Comparison of ENCODE assay signal across 19 cellular contexts in genomic region chr9:16716631-16717030, GRCh38.
A peak's percentile ranks its signal among the peaks of the same experiment; 100 is the strongest.
DNase-seq lines count a peak whose midpoint lies in the region; ATAC-seq, FAIRE-seq and TF ChIP-seq lines count a peak whose summit lies in the region.
"Had no signal": no experiment of that assay in that cellular context is flagged by ENCODE, and none has a peak within 500 bp of the region (broad histone marks: within the 10 kb centered on the region; RNA-seq: fewer than 3 reads in every experiment).

No MANE protein-coding gene starts in this region.

- TF ChIP-seq CTCF in A549 (IDR thresholded peaks at IDR 0.05) = no peak
- TF ChIP-seq CTCF in GM23338 (conservative IDR thresholded peaks at IDR 0.05; ENCODE audit: low read depth in 2 of 2) = no peak
- no peak for TF ChIP-seq CTCF in H1 (IDR thresholded peaks at IDR 0.05; ENCODE audit: control extremely low read depth in 1 of 3, insufficient read depth in 1 of 3, low read depth in 1 of 3, low read length in 3 of 3)
- no peak for TF ChIP-seq CTCF in osteoblast (IDR thresholded peaks at IDR 0.05; ENCODE audit: extremely low read depth, low read depth, low read length)
- no peak for TF ChIP-seq CTCF in sigmoid colon (IDR thresholded peaks at IDR 0.05)
- TF ChIP-seq CTCF in GM10248 (IDR thresholded peaks at IDR 0.05; ENCODE audit: control extremely low read depth, extremely low read depth, low read depth, missing control alignments) = no peak

- H2BK15ac ChIP-seq in H1 (ENCODE audit: low read length) = no peak overlapping the region

- no peak overlapping the region for H3K4me3 Mint-ChIP-seq in GM23338
- H3K4me3 Mint-ChIP-seq: CD4-positive, alpha-beta memory T cell; HFFc6 had no signal

- no peak overlapping the region for H4K8ac ChIP-seq in H1 (ENCODE audit: extremely low read depth, insufficient read depth, low read length)

- DNase-seq in A549 (ENCODE audit: low read depth in 1 of 2, low spot score in 1 of 2) (no peak), GM23338 (ENCODE audit: low spot score) (no peak), H1 (ENCODE audit: low read depth in 1 of 2, low spot score in 2 of 2) (no peak), osteoblast (ENCODE audit: insufficient read length, low spot score, missing footprints) (no peak), sigmoid colon (no peak), H7 (no peak), GM10248 (ENCODE audit: extremely low spot score) (no peak)
- DNase-seq: 8988T; C1 segment of cervical spinal cord; Calu3; CD4-positive, alpha-beta memory T cell; COR-L47; DMS53; DMS79 treated with DMSO at 0.1 percent for 48 hours; GOT3; HFFc6 had no signal

- H3K27me3 ChIP-seq in GM23338 (ENCODE audit: insufficient read depth) (no peaks in the 10 kb centered on the region), H1 (replicated peaks in 1 of 4; ENCODE audit: control insufficient read depth in 3 of 4, extremely low read depth in 1 of 4, insufficient read depth in 3 of 4, low read length in 3 of 4) (no peaks in the 10 kb centered on the region), osteoblast (ENCODE audit: insufficient read depth, low read length) (no peaks in the 10 kb centered on the region), sigmoid colon (no peaks in the 10 kb centered on the region), H7 (ENCODE audit: control insufficient read depth, insufficient read depth, low read length) (no peaks in the 10 kb centered on the region)

- intact Hi-C loops in sigmoid colon (cut with DNase I) = no loop called here

- no peak overlapping the region for H2AFZ ChIP-seq in GM23338
- H2AFZ ChIP-seq in H1 (ENCODE audit: low read length) = no peak overlapping the region
- H2AFZ ChIP-seq in osteoblast (ENCODE audit: low read length) = no peak overlapping the region

- ATAC-seq in A549 = no peak
- ATAC-seq in GM23338 = no peak

- H3K9me2 ChIP-seq in GM23338 (ENCODE audit: insufficient read depth) = no peaks in the 10 kb centered on the region

- no peak overlapping the region for H3K56ac ChIP-seq in H1 (replicated peaks; ENCODE audit: insufficient read length, low read depth, low read length)

- no peak for TF ChIP-seq RAD21 in A549 (conservative IDR thresholded peaks at IDR 0.05 in 1 of 2, IDR thresholded peaks at IDR 0.05 in 1 of 2)
- TF ChIP-seq RAD21 in H1 (IDR thresholded peaks at IDR 0.05 in 1 of 2, conservative IDR thresholded peaks at IDR 0.05 in 1 of 2; ENCODE audit: low read depth in 2 of 2, low read length in 2 of 2) = no peak

- peaks cover 43% of the 10 kb centered on the region for H3K4me1 ChIP-seq in A549
- H3K4me1 ChIP-seq in GM23338 (ENCODE audit: insufficient read depth) = peaks cover 84% of the 10 kb centered on the region
- peaks cover 0 to 42% (median 16%) of the 10 kb centered on the region in 4 experiments; a peak in 6 of 7 replicates for H3K4me1 ChIP-seq in H1 (replicated peaks in 1 of 4; ENCODE audit: control insufficient read depth in 3 of 4, insufficient read depth in 4 of 4, low read length in 3 of 4)
- peaks cover 62% of the 10 kb centered on the region for H3K4me1 ChIP-seq in osteoblast (ENCODE audit: insufficient read depth, low read length)
- H3K4me1 ChIP-seq in sigmoid colon = peaks cover 0 to 82% (median 39%) of the 10 kb centered on the region in 4 donors

- no peaks in the 10 kb centered on the region for H3K23me2 ChIP-seq in H1 (ENCODE audit: low read depth, low read length)

- 0 out of 2 replicates have a peak, but pooled peaks cover 3% of the 10 kb centered on the region for H3K79me2 ChIP-seq in GM23338 (replicated peaks; ENCODE audit: insufficient read depth)
- peaks cover 0 to 27% of the 10 kb centered on the region in 2 experiments; a peak in 2 of 4 replicates for H3K79me2 ChIP-seq in H1 (ENCODE audit: control insufficient read depth in 1 of 2, insufficient read depth in 2 of 2, low read length in 2 of 2)
- H3K79me2 ChIP-seq in osteoblast (ENCODE audit: insufficient read depth, low read length) = peaks cover 24% of the 10 kb centered on the region

- no peak overlapping the region for H3K27ac ChIP-seq in A549
- H3K27ac ChIP-seq in GM23338 (ENCODE audit: low read depth) = no peak overlapping the region
- H3K27ac ChIP-seq in H1 (ENCODE audit: low read depth, low read length) = no peak overlapping the region
- H3K27ac ChIP-seq in osteoblast (ENCODE audit: low read depth, low read length) = peak overlapping the region; percentile 66
- H3K27ac ChIP-seq in sigmoid colon = no peak overlapping the region

- TF ChIP-seq POLR2A in A549 (IDR thresholded peaks at IDR 0.05; ENCODE audit: low read length) (no peak), H1 (IDR thresholded peaks at IDR 0.05; ENCODE audit: control extremely low read depth in 1 of 2, low read depth in 2 of 2, low read length in 2 of 2) (no peak), sigmoid colon (IDR thresholded peaks at IDR 0.05) (no peak)

- no peak overlapping the region for H2AK5ac ChIP-seq in H1 (ENCODE audit: low read depth, low read length)

- H3K4me1 Mint-ChIP-seq in GM23338 = peaks cover 91% of the 10 kb centered on the region
- H3K4me1 Mint-ChIP-seq: CD4-positive, alpha-beta memory T cell had no signal

- H3K23ac ChIP-seq in H1 (ENCODE audit: insufficient read length) = no peak overlapping the region

- H2BK120ac ChIP-seq in H1 (replicated peaks; ENCODE audit: low read depth, low read length) = no peak overlapping the region

- no peaks in the 10 kb centered on the region for H3K79me1 ChIP-seq in H1 (ENCODE audit: low read depth, low read length)

- H3K27me3 Mint-ChIP-seq in GM23338 (ENCODE audit: insufficient read depth, low read depth, poor library complexity) = peaks cover 1% of the 10 kb centered on the region
- H3K27me3 Mint-ChIP-seq: CD4-positive, alpha-beta memory T cell had no signal

- H3K9ac ChIP-seq in H1 (replicated peaks in 1 of 4; ENCODE audit: extremely low read depth in 1 of 4, low read depth in 3 of 4, low read length in 3 of 4) = no peak overlapping the region

- H3K14ac ChIP-seq in H1 (ENCODE audit: insufficient read length) = no peak overlapping the region

- POLR2A ChIA-PET in A549 (lab: Yijun Ruan, JAX) (no interaction called here), H1 (lab: Charles Lee; ENCODE audit: partially characterized antibody) (interaction anchor here (1.7 kb wide), 1 partner anchor 11 kb away, joined by 3 read pairs; no protein-coding TSS in a partner anchor), GM10248 (lab: Yijun Ruan, JAX) (no interaction called here)

- no peaks in the 10 kb centered on the region for H3K36me3 Mint-ChIP-seq in GM23338 (ENCODE audit: low read depth)
- H3K36me3 Mint-ChIP-seq: CD4-positive, alpha-beta memory T cell had no signal

- CTCF ChIA-PET in A549 (lab: Yijun Ruan, JAX) = no interaction called here
- CTCF ChIA-PET in H1 (lab: Charles Lee; ENCODE audit: partially characterized antibody) = interaction anchor here (1.0 kb wide), 1 partner anchor 8 kb away, joined by 3 read pairs; no protein-coding TSS in a partner anchor
- CTCF ChIA-PET in GM10248 (lab: Yijun Ruan, JAX) = no interaction called here

- WGBS in A549 (ENCODE audit: missing lambda C conversion rate) = 86% methylated on average over 6 of the region's 6 CpGs
- 91% methylated on average over 6 of the region's 6 CpGs; no CpG with 5 or more reads in 1 of the 2 experiments for WGBS in H1 (ENCODE audit: extremely low coverage in 1 of 2, insufficient coverage in 1 of 2, insufficient read length in 1 of 2, insufficient replicate concordance in 2 of 2, low coverage in 1 of 2, low lambda C conversion rate in 2 of 2, missing lambda C conversion rate in 1 of 2), 2 experiments
- 91 to 95% methylated on average over 6 of the region's 6 CpGs for WGBS in sigmoid colon, 2 donors

- no peak overlapping the region for H2BK5ac ChIP-seq in H1 (ENCODE audit: low read depth, low read length)

- H4K91ac ChIP-seq in H1 (replicated peaks; ENCODE audit: insufficient read length, low read length) = no peak overlapping the region

- H2BK12ac ChIP-seq in H1 (ENCODE audit: low read depth, low read length) = no peak overlapping the region

- TF ChIP-seq EP300 in A549 (IDR thresholded peaks at IDR 0.05) (no peak), H1 (IDR thresholded peaks at IDR 0.05; ENCODE audit: borderline replicate concordance in 1 of 2, low read depth in 2 of 2, low read length in 2 of 2) (no peak), sigmoid colon (IDR thresholded peaks at IDR 0.05) (no peak)

- no peak overlapping the region for H3K4ac ChIP-seq in H1 (replicated peaks; ENCODE audit: insufficient read length, low read depth, low read length)

- H3K36me3 ChIP-seq in GM23338 (ENCODE audit: insufficient read depth) (no peaks in the 10 kb centered on the region), H1 (ENCODE audit: control insufficient read depth in 2 of 4, insufficient read depth in 4 of 4, low read length in 3 of 4) (peaks cover 0 to 2% (median 0%) of the 10 kb centered on the region in 4 experiments; a peak in 1 of 8 replicates), osteoblast (ENCODE audit: insufficient read depth, low read length) (no peaks in the 10 kb centered on the region), sigmoid colon (no peaks in the 10 kb centered on the region), H7 (replicated peaks; ENCODE audit: control insufficient read depth, insufficient read depth, low read length) (no peaks in the 10 kb centered on the region)
- H3K36me3 ChIP-seq: HAP-1 had no signal

- H3F3A ChIP-seq in GM23338 (replicated peaks; ENCODE audit: low read depth) = no peaks in the 10 kb centered on the region

- peak overlapping the region; percentile 79 for H3K27ac Mint-ChIP-seq in GM23338
- H3K27ac Mint-ChIP-seq: CD4-positive, alpha-beta memory T cell; HFFc6 had no signal

- H3K4me3 ChIP-seq in A549 (no peak overlapping the region), GM23338 (no peak overlapping the region), H1 (ENCODE audit: extremely low read depth in 1 of 4, insufficient read depth in 2 of 4, low read depth in 3 of 4, low read length in 4 of 4) (no peak overlapping the region), osteoblast (ENCODE audit: insufficient read depth, low read length) (no peak overlapping the region), sigmoid colon (no peak overlapping the region), H7 (ENCODE audit: insufficient read depth, low read depth, low read length) (no peak overlapping the region)
- H3K4me3 ChIP-seq: GM12878, HAP-1 had no signal

- FAIRE-seq in A549 (lab: Jason Lieb, UNC) (peak; percentile 73), H1 (lab: Jason Lieb, UNC) (no peak)
- FAIRE-seq: GM12878, GM19239 had no signal

- H3K4me2 ChIP-seq in A549 (peak overlapping the region; percentile 13; the same call in 1 of the 3 replicates), GM23338 (no peak overlapping the region), H1 (ENCODE audit: insufficient read depth in 1 of 2, low read depth in 2 of 2, low read length in 2 of 2) (no peak overlapping the region), osteoblast (ENCODE audit: insufficient read depth, low read length) (no peak overlapping the region)

- H2BK20ac ChIP-seq in H1 (ENCODE audit: low read length) = 0 out of 2 replicates have a peak overlapping the region, but pooled peaks have one; percentile 36

- no peak overlapping the region for H4K5ac ChIP-seq in H1 (ENCODE audit: insufficient read length, low read depth, low read length)

- H3K18ac ChIP-seq in H1 (ENCODE audit: extremely low read depth, low read length) = no peak overlapping the region

- H4K20me1 ChIP-seq in GM23338 (replicated peaks; ENCODE audit: insufficient read depth) = no peaks in the 10 kb centered on the region
- H4K20me1 ChIP-seq in H1 (replicated peaks in 1 of 2; ENCODE audit: control insufficient read depth in 1 of 2, insufficient read depth in 2 of 2, low read length in 2 of 2) = no peaks in the 10 kb centered on the region
- no peaks in the 10 kb centered on the region for H4K20me1 ChIP-seq in osteoblast (ENCODE audit: insufficient read depth, low read length)

- no peaks in the 10 kb centered on the region for H3K9me3 Mint-ChIP-seq in GM23338
- H3K9me3 Mint-ChIP-seq: HFFc6 had no signal

- H3K9me3 ChIP-seq in A549 (no peaks in the 10 kb centered on the region), H1 (ENCODE audit: insufficient read depth in 2 of 2, low read depth in 1 of 2, low read length in 1 of 2) (no peaks in the 10 kb centered on the region), osteoblast (ENCODE audit: low read depth, low read length) (no peaks in the 10 kb centered on the region), sigmoid colon (no peaks in the 10 kb centered on the region)
- H3K9me3 ChIP-seq: HAP-1 had no signal
